ENCODE assay signal across 8 cellular contexts in the genomic region with DNA sequence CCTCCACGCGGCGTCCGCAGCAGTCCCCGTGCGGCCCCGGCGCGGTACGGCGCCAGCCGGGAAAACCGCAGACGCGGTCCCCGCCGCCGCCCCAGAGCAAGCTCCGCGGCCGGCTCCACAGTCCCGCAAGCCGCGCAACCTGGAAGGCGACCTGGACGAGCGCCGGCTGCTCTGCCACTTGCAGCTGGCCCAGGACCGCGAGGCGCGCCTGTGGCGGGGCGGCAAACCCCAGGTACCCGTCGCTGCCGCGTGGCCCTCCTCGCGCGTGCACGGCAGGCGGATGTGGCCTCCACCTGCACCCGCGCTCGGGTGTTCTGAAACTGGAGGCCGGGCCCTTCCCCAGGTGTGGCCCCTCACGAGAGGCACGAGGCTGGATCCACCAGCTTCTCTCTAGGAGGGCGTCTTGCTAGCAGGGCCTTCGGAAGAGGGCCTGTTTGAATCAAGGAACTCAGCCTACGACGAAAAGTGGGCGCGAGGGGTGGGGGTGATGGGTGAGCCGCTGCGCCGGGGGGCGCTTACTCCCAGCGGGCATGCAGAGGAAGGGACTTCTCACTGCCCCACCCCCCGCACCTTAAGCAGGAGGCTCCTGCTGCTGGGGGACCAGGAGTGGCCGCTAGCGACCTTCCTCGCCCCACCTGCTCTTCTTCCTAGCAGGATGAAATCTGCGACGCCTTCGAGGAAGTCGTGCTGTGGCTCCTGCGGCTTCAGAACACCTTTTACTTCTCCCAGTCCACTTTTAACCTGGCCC.
DNase-seq lines count a peak whose midpoint lies in the region; ATAC-seq and TF ChIP-seq lines count a peak whose summit lies in the region.

No MANE protein-coding gene starts in this region.

- POLR2A ChIA-PET in HEK293T (lab: Yijun Ruan, JAX): interaction anchor here (0.6 to 1.3 kb wide), 6 partner anchors 8 to 116 kb away, joined by 3 to 12 read pairs (median 4); a partner anchor contains a TSS

- peak overlapping the region; percentile 69 for H3K4me3 ChIP-seq in iPS-18c (ENCODE audit: insufficient read depth, low read depth, low read length)

- ATAC-seq in HG03565 (IDR thresholded peaks at IDR 0.05; ENCODE audit: unreplicated experiment) (no peak), HG03521 (IDR thresholded peaks at IDR 0.05; ENCODE audit: unreplicated experiment) (no peak)

- H3K9me3 ChIP-seq in iPS-18c (ENCODE audit: control insufficient read depth, insufficient read depth, low read length): peaks cover 3% of the 10 kb centered on the region

- CTCF ChIA-PET in HEK293T (lab: Yijun Ruan, JAX): interaction anchor here (1.1 to 2.2 kb wide), 5 partner anchors 8 to 73 kb away, joined by 3 to 12 read pairs (median 7); a partner anchor contains a TSS

- peak; percentile 3 for DNase-seq in HEK293T (ENCODE audit: extremely low spot score)
- peak; percentile 53 for DNase-seq in activated T-helper 1 cell treated with Interleukin-2 at 50 U/mL for 16 hours (ENCODE audit: low read depth)
- peak; percentile 11 for DNase-seq in stimulated activated CD8-positive, alpha-beta memory T cell treated with anti-CD3 and anti-CD28 coated beads, Interleukin-15, amount 100 ng/mL, for 24 hours (ENCODE audit: low read depth)
- DNase-seq in SIG-M5 treated with dmso at 0.1 percent for 504 hours (lab: John Stamatoyannopoulos, UW; ENCODE audit: unreplicated experiment): no peak
- DNase-seq in NCI-H187 treated with DMSO at 0.1 percent for 48 hours (lab: John Stamatoyannopoulos, UW): no peak

TF ChIP-seq in HEK293T, 16 proteins besides CTCF, POLR2A, EP300 and RAD21:
- TF ChIP-seq FOXA1 (IDR thresholded peaks at IDR 0.05) (no peak), HDGF (IDR thresholded peaks at IDR 0.05; ENCODE audit: borderline replicate concordance) (no peak), LEF1 (IDR thresholded peaks at IDR 0.05; ENCODE audit: borderline replicate concordance) (no peak), FOXK2 (IDR thresholded peaks at IDR 0.05) (no peak), NFRKB (IDR thresholded peaks at IDR 0.05) (no peak), FOXM1 (IDR thresholded peaks at IDR 0.05; ENCODE audit: borderline replicate concordance) (no peak), SUZ12 (IDR thresholded peaks at IDR 0.05) (no peak), L3MBTL2 (conservative IDR thresholded peaks at IDR 0.05) (no peak), ARNT (IDR thresholded peaks at IDR 0.05) (no peak), ELF4 (IDR thresholded peaks at IDR 0.05) (no peak), SP1 (IDR thresholded peaks at IDR 0.05) (no peak), CTBP1 (IDR thresholded peaks at IDR 0.05; ENCODE audit: borderline replicate concordance) (no peak), TARDBP (IDR thresholded peaks at IDR 0.05) (no peak), ZNF384 (IDR thresholded peaks at IDR 0.05) (no peak), BHLHE40 (IDR thresholded peaks at IDR 0.05; ENCODE audit: borderline replicate concordance) (no peak)
- TF ChIP-seq, protein P1, sequence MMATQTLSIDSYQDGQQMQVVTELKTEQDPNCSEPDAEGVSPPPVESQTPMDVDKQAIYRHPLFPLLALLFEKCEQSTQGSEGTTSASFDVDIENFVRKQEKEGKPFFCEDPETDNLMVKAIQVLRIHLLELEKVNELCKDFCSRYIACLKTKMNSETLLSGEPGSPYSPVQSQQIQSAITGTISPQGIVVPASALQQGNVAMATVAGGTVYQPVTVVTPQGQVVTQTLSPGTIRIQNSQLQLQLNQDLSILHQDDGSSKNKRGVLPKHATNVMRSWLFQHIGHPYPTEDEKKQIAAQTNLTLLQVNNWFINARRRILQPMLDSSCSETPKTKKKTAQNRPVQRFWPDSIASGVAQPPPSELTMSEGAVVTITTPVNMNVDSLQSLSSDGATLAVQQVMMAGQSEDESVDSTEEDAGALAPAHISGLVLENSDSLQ (IDR thresholded peaks at IDR 0.05): no peak

Comparison
In these comparisons a context has a peak if more than half of its experiments do, and no peak if none do; other contexts are left out.
1. DNase-seq: peak in HEK293T (single experiment), activated T-helper 1 cell treated with Interleukin-2 at 50 U/mL for 16 hours (single experiment) and stimulated activated CD8-positive, alpha-beta memory T cell treated with anti-CD3 and anti-CD28 coated beads, Interleukin-15, amount 100 ng/mL, for 24 hours (single experiment); none in SIG-M5 treated with dmso at 0.1 percent for 504 hours (single experiment) and NCI-H187 treated with DMSO at 0.1 percent for 48 hours (single experiment).